Comparison of ENCODE assay signal across 35 cellular contexts in the genomic region with DNA sequence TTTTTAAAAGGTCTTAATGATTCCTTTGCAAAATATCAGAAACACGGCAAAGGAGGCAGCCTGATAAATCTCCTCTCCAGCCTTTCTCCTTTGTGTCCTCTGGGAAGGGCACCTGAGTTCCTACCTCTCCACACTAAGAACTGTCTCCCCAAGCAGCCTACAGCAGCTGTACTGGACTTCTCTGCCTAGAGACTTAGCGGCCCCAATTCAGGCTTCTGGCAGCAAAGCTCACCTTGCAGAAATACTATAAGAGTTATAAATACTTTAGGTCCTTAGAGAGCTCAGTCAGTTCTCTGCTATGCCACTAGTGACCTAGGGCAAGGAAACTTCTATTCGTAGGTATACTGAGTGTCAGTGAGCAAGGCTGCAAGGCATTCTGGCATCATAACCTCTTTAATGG.
"Had no signal": no experiment of that assay in that cellular context is flagged by ENCODE, and none has a peak within 500 bp of the region (broad histone marks: within the 10 kb centered on the region; RNA-seq: fewer than 3 reads in every experiment).

No MANE protein-coding gene starts in this region.

- H3K27ac ChIP-seq: KMS-11 had no signal

- H3K9me3 ChIP-seq: MG63 had no signal

- H3K36me3 ChIP-seq: MG63 had no signal

- DNase-seq: Karpas-422, Kasumi-1, KG1, MG63, MM.1S, MV-4-11, NCI-H1048, NCI-H1092, NCI-H1092 treated with DMSO at 0.1 percent for 48 hours, NCI-H1105, NCI-H1105 treated with DMSO at 0.1 percent for 48 hours, NCI-H1417, NCI-H1417 treated with DMSO at 0.1 percent for 48 hours, NCI-H1436 treated with DMSO at 0.1 percent for 48 hours, NCI-H146, NCI-H1694, NCI-H1694 treated with DMSO at 0.1 percent for 48 hours, NCI-H187, NCI-H187 treated with DMSO at 0.1 percent for 48 hours, NCI-H1930, NCI-H2029, NCI-H2029 treated with DMSO at 0.1 percent for 48 hours, NCI-H2081, NCI-H2081 treated with DMSO at 0.1 percent for 48 hours, NCI-H2107, NCI-H2171, NCI-H2171 treated with DMSO at 0.1 percent for 48 hours, NCI-H2227 treated with DMSO at 0.1 percent for 48 hours, NCI-H226, NCI-H345, NCI-H446, NCI-H446 treated with DMSO at 0.1 percent for 48 hours, NCI-H510A, NCI-H510A treated with DMSO at 0.1 percent for 48 hours had no signal

- H3K4me3 ChIP-seq: MG63 had no signal
